18 cellular contexts compared by ENCODE assay signal in the genomic region with DNA sequence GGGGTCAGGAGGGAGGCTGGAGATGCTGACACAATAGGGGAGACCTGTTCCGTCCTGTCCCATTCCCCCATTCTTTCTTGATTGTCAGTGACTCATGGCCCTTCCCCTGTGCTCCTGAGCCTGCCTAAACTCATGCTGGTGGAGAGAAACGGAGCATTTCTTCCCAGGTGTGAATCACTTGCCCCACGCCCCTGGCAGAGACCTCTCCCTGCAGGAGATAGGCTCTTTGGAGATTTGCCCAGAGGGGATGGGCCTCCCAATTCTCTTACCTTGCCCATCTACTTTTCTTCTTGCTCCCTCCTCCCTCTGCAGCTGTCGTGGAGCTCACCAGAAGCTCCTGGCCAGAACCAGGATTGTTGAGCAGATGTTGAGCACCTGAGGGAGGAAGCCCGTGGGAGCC.
A peak's percentile ranks its signal among the peaks of the same experiment; 100 is the strongest.
DNase-seq lines count a peak whose midpoint lies in the region; ATAC-seq, FAIRE-seq and TF ChIP-seq lines count a peak whose summit lies in the region.
"Had no signal": no experiment of that assay in that cellular context is flagged by ENCODE, and none has a peak within 500 bp of the region (broad histone marks: within the 10 kb centered on the region; RNA-seq: fewer than 3 reads in every experiment).

No MANE protein-coding gene starts in this region.

- FAIRE-seq in bronchial epithelial cell (lab: Jason Lieb, UNC): peak; percentile 84

- DNase-seq in NCI-H226 (peak; percentile 12), bronchial epithelial cell (ENCODE audit: low read depth) (peak; percentile 98), foreskin keratinocyte (peak; percentile 93 to 98), SJCRH30 (no peak)
- DNase-seq: DMS79, GOT3, KBM-7, MV-4-11, NCI-H1417, NCI-H187, NCI-H2227 treated with DMSO at 0.1 percent for 48 hours, NCI-H524, NCI-H82 had no signal

- TF ChIP-seq CTCF in bronchial epithelial cell (IDR thresholded peaks at IDR 0.05; ENCODE audit: insufficient read depth, low read length, severe bottlenecking): peak; percentile 6
- TF ChIP-seq CTCF in foreskin keratinocyte (conservative IDR thresholded peaks at IDR 0.05): peak; percentile 35

- H3K36me3 ChIP-seq in bronchial epithelial cell (ENCODE audit: control insufficient read depth, insufficient read depth, low read length) (no peaks in the 10 kb centered on the region), SJCRH30 (no peaks in the 10 kb centered on the region)

- H3K4me3 ChIP-seq in bronchial epithelial cell (ENCODE audit: low read depth, low read length): no peak overlapping the region
- no peak overlapping the region for H3K4me3 ChIP-seq in skin epidermis
- no peak overlapping the region for H3K4me3 ChIP-seq in SJCRH30

- H3K27ac ChIP-seq in foreskin keratinocyte: peak overlapping the region; percentile 78
- peak overlapping the region in 19 of 21 experiments; percentile 49 to 90 (median 74) for H3K27ac ChIP-seq in skin epidermis
- no peak overlapping the region for H3K27ac ChIP-seq in SJCRH30
- H3K27ac ChIP-seq: C4-2B had no signal

- H3K4me1 ChIP-seq in foreskin keratinocyte (peaks cover 50% of the 10 kb centered on the region), SJCRH30 (peaks cover 10% of the 10 kb centered on the region)

- H3K9me3 ChIP-seq in SJCRH30 (replicated peaks): 0 out of 2 replicates have a peak, but pooled peaks cover 3% of the 10 kb centered on the region

- H3K27me3 ChIP-seq in bronchial epithelial cell (ENCODE audit: control insufficient read depth, insufficient read depth, low read length) (no peaks in the 10 kb centered on the region), foreskin keratinocyte (no peaks in the 10 kb centered on the region), SJCRH30 (no peaks in the 10 kb centered on the region)

- ATAC-seq in foreskin keratinocyte (peak; percentile 82), HG03439 (IDR thresholded peaks at IDR 0.05; ENCODE audit: unreplicated experiment) (no peak), HG03159 (IDR thresholded peaks at IDR 0.05; ENCODE audit: unreplicated experiment) (no peak), HG02763 (IDR thresholded peaks at IDR 0.05; ENCODE audit: unreplicated experiment) (no peak)

Comparison
In these comparisons a context has a peak if more than half of its experiments do, and no peak if none do; other contexts are left out.
1. DNase-seq: peak in NCI-H226 (single experiment), bronchial epithelial cell (single experiment) and foreskin keratinocyte (2 of 2); none in SJCRH30 (0 of 2).